15 cellular contexts compared by ENCODE assay signal in the genomic region with DNA sequence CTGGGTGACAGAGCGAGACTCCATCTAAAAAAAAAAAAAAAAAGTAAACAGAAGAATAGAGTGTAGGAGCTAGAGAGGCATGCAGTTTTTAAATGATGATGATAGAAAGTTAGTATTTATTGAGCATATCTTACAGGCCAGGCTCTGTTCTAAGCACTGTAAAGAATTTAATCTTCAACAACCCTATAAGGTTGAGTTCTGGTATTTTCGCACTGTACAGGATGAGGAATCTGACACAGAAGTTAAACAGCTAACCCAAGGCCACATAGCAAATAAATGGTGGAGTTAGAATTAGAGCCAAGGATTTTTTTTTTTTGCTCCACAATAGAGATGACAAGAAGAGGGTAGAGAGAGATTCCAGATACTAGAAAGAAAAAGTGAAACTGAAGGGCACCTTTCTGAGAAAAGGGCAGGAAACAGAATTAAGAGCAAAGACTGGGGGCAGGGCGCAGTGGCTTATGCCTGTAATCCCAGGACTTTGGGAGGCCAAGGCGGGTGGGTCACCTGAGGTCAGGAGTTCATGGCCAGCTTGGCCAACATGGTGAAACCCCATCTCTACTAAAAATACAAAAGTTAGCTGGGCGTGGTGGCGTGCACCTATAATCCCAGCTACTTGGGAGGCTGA. TPM values are rescaled to one million over a fixed set of nuclear protein-coding genes. Genes with fewer than 3 reads are reported as not detected.
DNase-seq lines count a peak whose midpoint lies in the region; ATAC-seq and TF ChIP-seq lines count a peak whose summit lies in the region.
"Had no signal": no experiment of that assay in that cellular context is flagged by ENCODE, and none has a peak within 500 bp of the region (broad histone marks: within the 10 kb centered on the region; RNA-seq: fewer than 3 reads in every experiment).

No MANE protein-coding gene starts in this region.

- H3K4me3 ChIP-seq in CD8-positive, alpha-beta memory T cell (ENCODE audit: low read length) = no peak overlapping the region
- H3K4me3 ChIP-seq: transverse colon had no signal

- H3K36me3 ChIP-seq in CD8-positive, alpha-beta memory T cell (ENCODE audit: insufficient read depth, low read length) = peaks cover 14% of the 10 kb centered on the region

- POLR2A ChIA-PET in CD4-positive, alpha-beta T cell (lab: Charles Lee) = interaction anchor here (0.6 kb wide), 2 partner anchors 97 to 1613 kb away, joined by 3 to 4 read pairs; no protein-coding TSS in a partner anchor
- POLR2A ChIA-PET in CD8-positive, alpha-beta memory T cell (lab: Charles Lee) = no interaction called here
- POLR2A ChIA-PET in activated CD4-positive, alpha-beta memory T cell treated with anti-CD3 and anti-CD28 coated beads, Interleukin-2, amount 10 ng/mL, durations not matched to agents 7 days and 5 days (lab: Charles Lee) = interaction anchor here (0.6 to 1.6 kb wide), 4 partner anchors 10 to 72 kb away, joined by 3 to 5 read pairs (median 4); no protein-coding TSS in a partner anchor

- intact Hi-C loops in CD4-positive, alpha-beta T cell (cut with DNase I, micrococcal nuclease) = no loop called here

- H3K4me1 ChIP-seq in CD8-positive, alpha-beta memory T cell (ENCODE audit: insufficient read depth, low read length) = peaks cover 19% of the 10 kb centered on the region

- no peaks in the 10 kb centered on the region for H3K9me3 ChIP-seq in CD4-positive, alpha-beta T cell (ENCODE audit: control insufficient read depth, low read length)
- no peaks in the 10 kb centered on the region for H3K9me3 ChIP-seq in CD8-positive, alpha-beta memory T cell (ENCODE audit: low read length)
- H3K9me3 ChIP-seq: transverse colon had no signal

- TF ChIP-seq CTCF in CD4-positive, alpha-beta T cell (IDR thresholded peaks at IDR 0.05) = no peak

- H3K4me3 Mint-ChIP-seq in CD4-positive, alpha-beta T cell = no peak overlapping the region
- H3K4me3 Mint-ChIP-seq in CD8-positive, alpha-beta memory T cell = peak overlapping the region; percentile 1 to 68 (median 63)
- H3K4me3 Mint-ChIP-seq in activated CD4-positive, alpha-beta memory T cell treated with anti-CD3 and anti-CD28 coated beads, Interleukin-2, amount 10 ng/mL, durations not matched to agents 7 days and 5 days = peak overlapping the region; percentile 18
- peak overlapping the region; percentile 30 to 33 for H3K4me3 Mint-ChIP-seq in effector memory CD8-positive, alpha-beta T cell
- H3K4me3 Mint-ChIP-seq: neural crest cell had no signal

- peak overlapping the region; percentile 60 for H3K27ac Mint-ChIP-seq in CD4-positive, alpha-beta T cell
- peak overlapping the region; percentile 14 to 83 (median 66) for H3K27ac Mint-ChIP-seq in CD8-positive, alpha-beta memory T cell
- H3K27ac Mint-ChIP-seq in activated CD4-positive, alpha-beta memory T cell treated with anti-CD3 and anti-CD28 coated beads, Interleukin-2, amount 10 ng/mL, durations not matched to agents 7 days and 5 days = peak overlapping the region; percentile 79
- H3K27ac Mint-ChIP-seq in effector memory CD8-positive, alpha-beta T cell = peak overlapping the region; percentile 80 to 85

- peaks cover 20% of the 10 kb centered on the region for H3K4me1 Mint-ChIP-seq in CD4-positive, alpha-beta T cell (ENCODE audit: low read depth)
- H3K4me1 Mint-ChIP-seq in CD8-positive, alpha-beta memory T cell = peaks cover 17 to 26% (median 25%) of the 10 kb centered on the region in 3 donors
- H3K4me1 Mint-ChIP-seq in activated CD4-positive, alpha-beta memory T cell treated with anti-CD3 and anti-CD28 coated beads, Interleukin-2, amount 10 ng/mL, durations not matched to agents 7 days and 5 days = peaks cover 23% of the 10 kb centered on the region
- H3K4me1 Mint-ChIP-seq in effector memory CD8-positive, alpha-beta T cell (ENCODE audit: low read depth in 2 of 2) = peaks cover 19% of the 10 kb centered on the region in 2 donors

- H3K9me3 Mint-ChIP-seq in CD4-positive, alpha-beta T cell = no peaks in the 10 kb centered on the region
- no peaks in the 10 kb centered on the region for H3K9me3 Mint-ChIP-seq in CD8-positive, alpha-beta memory T cell
- peaks cover 7% of the 10 kb centered on the region for H3K9me3 Mint-ChIP-seq in activated CD4-positive, alpha-beta memory T cell treated with anti-CD3 and anti-CD28 coated beads, Interleukin-2, amount 10 ng/mL, durations not matched to agents 7 days and 5 days
- no peaks in the 10 kb centered on the region for H3K9me3 Mint-ChIP-seq in effector memory CD8-positive, alpha-beta T cell

- no peak overlapping the region for H3K27ac ChIP-seq in CD4-positive, alpha-beta T cell (ENCODE audit: low read depth, low read length)
- H3K27ac ChIP-seq in CD8-positive, alpha-beta memory T cell (ENCODE audit: low read depth, low read length) = no peak overlapping the region
- H3K27ac ChIP-seq: transverse colon had no signal

- no peak for ATAC-seq in CD4-positive, alpha-beta T cell (ENCODE audit: poor library complexity)
- ATAC-seq in effector memory CD8-positive, alpha-beta T cell (replicated peaks) = no peak

- DNase-seq in CD4-positive, alpha-beta T cell = peak in 1 of 10 experiments; percentile 8
- no peak for DNase-seq in CD8-positive, alpha-beta memory T cell
- peak; percentile 59 for DNase-seq in activated CD4-positive, alpha-beta memory T cell treated with anti-CD3 and anti-CD28 coated beads, Interleukin-2, amount 10 ng/mL, durations not matched to agents 7 days and 5 days
- DNase-seq in effector memory CD8-positive, alpha-beta T cell = no peak
- no peak for DNase-seq in RPMI8226
- DNase-seq in HUDEP-2 (lab: John Stamatoyannopoulos, UW; ENCODE audit: unreplicated experiment in 76 of 76) = no peak
- DNase-seq in NCI-H2107 (lab: John Stamatoyannopoulos, UW) = no peak
- DNase-seq: caudate nucleus, kidney, mesendoderm, NCI-H187, NCI-H510A, SHP77 treated with DMSO at 0.1 percent for 48 hours, transverse colon had no signal

- no peaks in the 10 kb centered on the region for H3K27me3 Mint-ChIP-seq in CD4-positive, alpha-beta T cell
- no peaks in the 10 kb centered on the region for H3K27me3 Mint-ChIP-seq in CD8-positive, alpha-beta memory T cell
- H3K27me3 Mint-ChIP-seq in activated CD4-positive, alpha-beta memory T cell treated with anti-CD3 and anti-CD28 coated beads, Interleukin-2, amount 10 ng/mL, durations not matched to agents 7 days and 5 days = no peaks in the 10 kb centered on the region
- no peaks in the 10 kb centered on the region for H3K27me3 Mint-ChIP-seq in effector memory CD8-positive, alpha-beta T cell

- H3K36me3 Mint-ChIP-seq in CD4-positive, alpha-beta T cell (ENCODE audit: low read depth) = peaks cover 72% of the 10 kb centered on the region
- peaks cover 26 to 43% (median 31%) of the 10 kb centered on the region in 3 donors for H3K36me3 Mint-ChIP-seq in CD8-positive, alpha-beta memory T cell
- peaks cover 78% of the 10 kb centered on the region for H3K36me3 Mint-ChIP-seq in activated CD4-positive, alpha-beta memory T cell treated with anti-CD3 and anti-CD28 coated beads, Interleukin-2, amount 10 ng/mL, durations not matched to agents 7 days and 5 days (ENCODE audit: low read depth)
- peaks cover 2% of the 10 kb centered on the region for H3K36me3 Mint-ChIP-seq in effector memory CD8-positive, alpha-beta T cell (ENCODE audit: insufficient read depth)

- CTCF ChIA-PET in CD4-positive, alpha-beta T cell (lab: Charles Lee) = interaction anchor here (0.7 to 1.0 kb wide), 2 partner anchors 17 to 105 kb away, joined by 3 read pairs; no protein-coding TSS in a partner anchor
- CTCF ChIA-PET in CD8-positive, alpha-beta memory T cell (lab: Charles Lee) = interaction anchor here (1.2 kb wide), 1 partner anchor 16 kb away, joined by 3 read pairs; no protein-coding TSS in a partner anchor
- CTCF ChIA-PET in activated CD4-positive, alpha-beta memory T cell treated with anti-CD3 and anti-CD28 coated beads, Interleukin-2, amount 10 ng/mL, durations not matched to agents 7 days and 5 days (lab: Charles Lee) = interaction anchor here (0.7 to 1.8 kb wide), 7 partner anchors 16 to 225 kb away, joined by 3 to 13 read pairs (median 4); no protein-coding TSS in a partner anchor

- no peaks in the 10 kb centered on the region for H3K27me3 ChIP-seq in CD4-positive, alpha-beta T cell (ENCODE audit: control insufficient read depth, insufficient read depth, low read length)
- no peaks in the 10 kb centered on the region for H3K27me3 ChIP-seq in CD8-positive, alpha-beta memory T cell (ENCODE audit: insufficient read depth, low read length, poor library complexity, severe bottlenecking)
- H3K27me3 ChIP-seq: transverse colon had no signal

RNA-seq across cellular contexts. Expression of gene KLHL5, which starts 56.1 kb away (rescaled TPM):
- total RNA-seq in CD4-positive, alpha-beta T cell = 10 to 100 TPM; 17.7 to 18.6 TPM
- total RNA-seq in CD8-positive, alpha-beta memory T cell = 10 to 100 TPM; 11.7 to 13.0 TPM
- 8.3 TPM for polyA plus RNA-seq in CD8-positive, alpha-beta memory T cell
- total RNA-seq in activated CD4-positive, alpha-beta memory T cell treated with anti-CD3 and anti-CD28 coated beads, Interleukin-2, amount 10 ng/mL, durations not matched to agents 7 days and 5 days = 10 to 100 TPM; 36.6 to 36.7 TPM
